In genomic region chr17:3923466-3924190, GRCh38 we compare ENCODE assay signal across 2 cellular contexts.
TF ChIP-seq lines count a peak whose summit lies in the region.

No MANE protein-coding gene starts in this region.

TF ChIP-seq in HEK293, 187 proteins besides CTCF, POLR2A, EP300 and RAD21:
- TF ChIP-seq ZSCAN4 (tag by site-specific recombination; IDR thresholded peaks at IDR 0.05), result no peak
- no peak for TF ChIP-seq ZNF19 (tag by site-specific recombination; IDR thresholded peaks at IDR 0.05; ENCODE audit: low read depth)
- no peak for TF ChIP-seq PATZ1 (tag by site-specific recombination; IDR thresholded peaks at IDR 0.05)
- no peak for TF ChIP-seq IKZF3 (tag by site-specific recombination; IDR thresholded peaks at IDR 0.05)
- no peak for TF ChIP-seq ZNF350 (tag by site-specific recombination; IDR thresholded peaks at IDR 0.05)
- TF ChIP-seq ELK4 (IDR thresholded peaks at IDR 0.05; ENCODE audit: borderline replicate concordance, low read depth, low read length), result no peak
- no peak for TF ChIP-seq OSR2 (tag by site-specific recombination; IDR thresholded peaks at IDR 0.05)
- TF ChIP-seq ZIC2 (tag by site-specific recombination; IDR thresholded peaks at IDR 0.05), result peak; percentile 37
- no peak for TF ChIP-seq TRIM28 (IDR thresholded peaks at IDR 0.05; ENCODE audit: borderline replicate concordance, low read length)
- TF ChIP-seq ZNF24 (tag by site-specific recombination; IDR thresholded peaks at IDR 0.05), result no peak
- TF ChIP-seq ZNF600 (tag by site-specific recombination; IDR thresholded peaks at IDR 0.05), result 0 out of 2 replicates have a peak, but pooled peaks have one; percentile 20
- no peak for TF ChIP-seq ZNF560 (tag by site-specific recombination; IDR thresholded peaks at IDR 0.05; ENCODE audit: borderline replicate concordance)
- TF ChIP-seq OVOL3 (tag by site-specific recombination; IDR thresholded peaks at IDR 0.05), result no peak
- no peak for TF ChIP-seq ZBTB11 (tag by site-specific recombination; conservative IDR thresholded peaks at IDR 0.05; ENCODE audit: low read depth)
- TF ChIP-seq ZSCAN30 (tag by site-specific recombination; IDR thresholded peaks at IDR 0.05), result no peak
- TF ChIP-seq ZNF626 (tag by site-specific recombination; IDR thresholded peaks at IDR 0.05), result no peak

TF ChIP-seq in K562, 482 proteins besides CTCF, POLR2A, EP300 and RAD21:
- TF ChIP-seq GTF2E2 (tag; IDR thresholded peaks at IDR 0.05) (no peak), MTA1 (IDR thresholded peaks at IDR 0.05; ENCODE audit: borderline replicate concordance) (no peak), THAP7 (CRISPR knock-in tag; IDR thresholded peaks at IDR 0.05) (no peak), SMC3 (conservative IDR thresholded peaks at IDR 0.05; ENCODE audit: insufficient read depth, low read depth, low read length) (no peak), HDGF (IDR thresholded peaks at IDR 0.05) (no peak), FOXP4 (CRISPR knock-in tag; IDR thresholded peaks at IDR 0.05; ENCODE audit: borderline replicate concordance) (no peak), ZNF785 (CRISPR knock-in tag; IDR thresholded peaks at IDR 0.05) (no peak), DPF2 (IDR thresholded peaks at IDR 0.05) (no peak), CREB3 (tag; conservative IDR thresholded peaks at IDR 0.05; ENCODE audit: low read depth) (no peak), TEAD4 (IDR thresholded peaks at IDR 0.05; ENCODE audit: low read length) (no peak), TEAD4 (CRISPR knock-in tag; IDR thresholded peaks at IDR 0.05; ENCODE audit: borderline replicate concordance) (no peak), RBM22 (IDR thresholded peaks at IDR 0.05; ENCODE audit: low read depth, low read length, poor library complexity, severe bottlenecking) (peak; percentile 68), POLR2G (IDR thresholded peaks at IDR 0.05; ENCODE audit: low read depth, low read length) (peak; percentile 71), ZBTB8A (IDR thresholded peaks at IDR 0.05; ENCODE audit: partially characterized antibody) (no peak), NCOA1 (IDR thresholded peaks at IDR 0.05; ENCODE audit: low read depth) (no peak), ZFPM2 (CRISPR knock-in tag; IDR thresholded peaks at IDR 0.05) (no peak), CSDE1 (IDR thresholded peaks at IDR 0.05) (no peak), XRCC4 (IDR thresholded peaks at IDR 0.05; ENCODE audit: extremely low read depth, insufficient read depth, insufficient read length) (no peak), ZNF699 (CRISPR knock-in tag; IDR thresholded peaks at IDR 0.05; ENCODE audit: insufficient replicate concordance) (no peak), L3MBTL2 (IDR thresholded peaks at IDR 0.05) (no peak), ZNF184 (CRISPR knock-in tag; IDR thresholded peaks at IDR 0.05) (no peak), TAL1 (IDR thresholded peaks at IDR 0.05) (no peak), POLR2AphosphoS2 (IDR thresholded peaks at IDR 0.05; ENCODE audit: low read length) (peak; percentile 88; the same call in 1 of the 2 replicates), SIN3A (IDR thresholded peaks at IDR 0.05; ENCODE audit: borderline replicate concordance in 2 of 2, control insufficient read depth in 1 of 2, low read depth in 2 of 2, low read length in 2 of 2) (no peak), SMARCE1 (IDR thresholded peaks at IDR 0.05) (no peak), ELF2 (CRISPR knock-in tag; IDR thresholded peaks at IDR 0.05) (no peak), MLX (CRISPR knock-in tag; conservative IDR thresholded peaks at IDR 0.05) (no peak), DLX4 (CRISPR knock-in tag; IDR thresholded peaks at IDR 0.05) (no peak), ETV5 (CRISPR knock-in tag; IDR thresholded peaks at IDR 0.05; ENCODE audit: low read depth) (no peak), PML (IDR thresholded peaks at IDR 0.05; ENCODE audit: low read length) (0 out of 2 replicates have a peak, but pooled peaks have one; percentile 0), ZNF584 (CRISPR knock-in tag; IDR thresholded peaks at IDR 0.05; ENCODE audit: low read depth) (no peak), CBX2 (IDR thresholded peaks at IDR 0.05; ENCODE audit: insufficient read depth, low read length, poor library complexity, severe bottlenecking) (no peak), FOSL1 (tag; conservative IDR thresholded peaks at IDR 0.05) (no peak), ARID3A (IDR thresholded peaks at IDR 0.05; ENCODE audit: borderline replicate concordance, low read depth, low read length) (no peak), ZNF707 (CRISPR knock-in tag; conservative IDR thresholded peaks at IDR 0.05) (no peak)
